ENCODE assay signal across 30 cellular contexts in the genomic region with DNA sequence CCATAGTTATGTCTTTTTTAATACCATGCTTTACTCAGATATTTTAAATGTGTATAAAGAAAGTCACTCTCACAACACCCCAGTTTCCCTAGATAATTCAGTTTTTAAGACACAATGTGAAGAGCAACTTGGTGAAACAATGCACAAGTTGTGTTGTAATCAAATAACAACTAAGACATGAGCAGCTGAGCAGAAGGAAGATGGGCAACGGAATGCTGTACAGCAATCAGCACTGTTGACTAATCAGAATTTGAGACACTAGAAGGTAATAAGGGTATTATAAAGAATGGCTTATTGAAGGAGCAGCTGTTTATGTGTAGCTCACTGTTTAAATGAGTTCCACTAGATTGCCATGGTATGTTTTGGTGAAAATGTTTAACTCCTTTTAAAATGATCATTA.
"Had no signal": no experiment of that assay in that cellular context is flagged by ENCODE, and none has a peak within 500 bp of the region (broad histone marks: within the 10 kb centered on the region; RNA-seq: fewer than 3 reads in every experiment).

No MANE protein-coding gene starts in this region.

- H3K9me3 ChIP-seq: colonic mucosa, esophagus squamous epithelium, gastroesophageal sphincter, mucosa of descending colon, pancreas, prostate gland, sigmoid colon, suprapubic skin, tibial artery, upper lobe of right lung had no signal

- H3K36me3 Mint-ChIP-seq: activated naive CD4-positive, alpha-beta T cell treated with anti-CD3 and anti-CD28 coated beads, Interleukin-2, amount 50 U/mL, for 72 hours; brain had no signal

- H3K4me3 ChIP-seq: cardiac muscle cell, colonic mucosa, esophagus squamous epithelium, gastroesophageal sphincter, mucosa of descending colon, pancreas, prostate gland, sigmoid colon, suprapubic skin, tibial artery, upper lobe of right lung had no signal

- H3K4me3 Mint-ChIP-seq: activated B cell treated with CpG ODN at 0.5 μM for 24 hours; activated T-cell treated with anti-CD3 and anti-CD28 coated beads, Interleukin-2, amount 50 U/mL, for 72 hours; T-helper 2 cell treated with Interferon-gamma antibody and Interleukin-4, amounts not matched to agents 5 μg/mL and 100 μg/mL, for 36 hours had no signal

- H3K27me3 Mint-ChIP-seq: activated B cell treated with CpG ODN at 0.5 μM for 24 hours had no signal

- DNase-seq: activated B cell treated with CpG ODN at 0.5 μM for 24 hours; activated CD4-positive, alpha-beta T cell treated with anti-CD3 and anti-CD28 coated beads, Interleukin-2, amount 50 U/mL, for 4 hours; activated naive CD4-positive, alpha-beta T cell; activated T-cell treated with anti-CD3 and anti-CD28 coated beads for 4 hours; activated T-cell treated with anti-CD3 and anti-CD28 coated beads, Interleukin-2, amount 50 U/mL, for 72 hours; aorta; cerebellar nuclear complex; colonic mucosa; effector CD8-positive, alpha-beta T cell; esophagus squamous epithelium; hippocampal formation; left cardiac atrium; left ventricle myocardium superior; mucosa of descending colon; nucleus accumbens; pancreas; sigmoid colon; stimulated activated CD4-positive, alpha-beta T cell treated with anti-CD3 and anti-CD28 coated beads, Interleukin-15, amount 100 ng/mL, for 24 hours; stimulated activated CD4-positive, alpha-beta T cell treated with anti-CD3 and anti-CD28 coated beads, Interleukin-2, amount 100 ng/mL, for 24 hours; stimulated activated naive CD4-positive, alpha-beta T cell; tibial artery; upper lobe of right lung had no signal

- H3K4me1 ChIP-seq: colonic mucosa, prostate gland, suprapubic skin, upper lobe of right lung had no signal

- H3K4me1 Mint-ChIP-seq: activated B cell treated with CpG ODN at 0.5 μM for 24 hours had no signal

- H3K36me3 ChIP-seq: cardiac muscle cell, colonic mucosa, esophagus squamous epithelium, gastroesophageal sphincter, pancreas, prostate gland, sigmoid colon, suprapubic skin, tibial artery, upper lobe of right lung had no signal

- H3K27me3 ChIP-seq: cardiac muscle cell, colonic mucosa, esophagus squamous epithelium, gastroesophageal sphincter, pancreas, sigmoid colon, suprapubic skin, tibial artery, upper lobe of right lung had no signal

- H3K27ac Mint-ChIP-seq: activated B cell treated with CpG ODN at 0.5 μM for 24 hours; activated naive CD4-positive, alpha-beta T cell treated with anti-CD3 and anti-CD28 coated beads, Interleukin-2, amount 50 U/mL, for 72 hours; activated T-cell treated with anti-CD3 and anti-CD28 coated beads, Interleukin-2, amount 50 U/mL, for 72 hours; T-helper 2 cell treated with Interferon-gamma antibody and Interleukin-4, amounts not matched to agents 5 μg/mL and 100 μg/mL, for 36 hours had no signal

- H3K27ac ChIP-seq: colonic mucosa, epithelial cell of prostate, esophagus squamous epithelium, gastroesophageal sphincter, pancreas, prostate gland, sigmoid colon, suprapubic skin, tibial artery, upper lobe of right lung had no signal

- ATAC-seq: activated naive CD4-positive, alpha-beta T cell treated with anti-CD3 and anti-CD28 coated beads, Interleukin-2, amount 50 U/mL, for 72 hours; activated T-cell treated with anti-CD3 and anti-CD28 coated beads, Interleukin-2, amount 50 U/mL, for 72 hours; gastroesophageal sphincter; left cardiac atrium; left ventricle myocardium superior; mucosa of descending colon; pancreas; upper lobe of right lung had no signal

- H3K9me3 Mint-ChIP-seq: activated B cell treated with CpG ODN at 0.5 μM for 24 hours; activated T-cell treated with anti-CD3 and anti-CD28 coated beads, Interleukin-2, amount 50 U/mL, for 72 hours; brain; T-helper 2 cell treated with Interferon-gamma antibody and Interleukin-4, amounts not matched to agents 5 μg/mL and 100 μg/mL, for 36 hours had no signal
